ENCODE assay signal across 14 cellular contexts in genomic region chr1:5651964-5652751, GRCh38.
DNase-seq lines count a peak whose midpoint lies in the region; ATAC-seq and TF ChIP-seq lines count a peak whose summit lies in the region.
"Had no signal": no experiment of that assay in that cellular context is flagged by ENCODE, and none has a peak within 500 bp of the region (broad histone marks: within the 10 kb centered on the region; RNA-seq: fewer than 3 reads in every experiment).

No MANE protein-coding gene starts in this region.

- H3K36me3 Mint-ChIP-seq in activated T-helper 17 cell treated with anti-CD3 and anti-CD28 coated beads, Interleukin-2, amount 50 U/mL, for 72 hours (ENCODE audit: low read depth): no peaks in the 10 kb centered on the region
- no peaks in the 10 kb centered on the region for H3K36me3 Mint-ChIP-seq in T-helper 2 cell treated with Interferon-gamma antibody and Interleukin-4, amounts not matched to agents 5 μg/mL and 100 μg/mL, for 36 hours (ENCODE audit: low read depth)

- WGBS in testis, 2 donors: 25 to 37% methylated on average over 13 to 16 of the region's 16 CpGs

- TF ChIP-seq POLR2A in testis (IDR thresholded peaks at IDR 0.05) (no peak), erythroblast (IDR thresholded peaks at IDR 0.05; ENCODE audit: low read length) (no peak)

- no peaks in the 10 kb centered on the region for H3K9me3 ChIP-seq in testis

- peaks cover 24% of the 10 kb centered on the region for H3K27me3 Mint-ChIP-seq in activated T-helper 17 cell treated with anti-CD3 and anti-CD28 coated beads, Interleukin-2, amount 50 U/mL, for 72 hours
- H3K27me3 Mint-ChIP-seq in T-helper 2 cell treated with Interferon-gamma antibody and Interleukin-4, amounts not matched to agents 5 μg/mL and 100 μg/mL, for 36 hours (ENCODE audit: low read depth): peaks cover 4% of the 10 kb centered on the region

- no peak overlapping the region for H3K27ac ChIP-seq in testis
- H3K27ac ChIP-seq: stomach had no signal

- no peak overlapping the region for H3K4me3 ChIP-seq in testis
- H3K4me3 ChIP-seq: GM12878, stomach had no signal

- DNase-seq in Right ventricle myocardium inferior (ENCODE audit: missing footprints): no peak
- DNase-seq in left ventricle myocardium superior: no peak
- DNase-seq in islet precursor cell: peak; percentile 43
- DNase-seq in testis: peak; percentile 52
- no peak for DNase-seq in T-helper 2 cell treated with Interferon-gamma antibody and Interleukin-4, amounts not matched to agents 5 μg/mL and 100 μg/mL, for 36 hours (ENCODE audit: low spot score)
- DNase-seq in effector CD8-positive, alpha-beta T cell (lab: John Stamatoyannopoulos, UW): no peak
- DNase-seq in erythroblast (lab: John Stamatoyannopoulos, UW): no peak
- DNase-seq: activated CD4-positive, alpha-beta T cell treated with anti-CD3 and anti-CD28 coated beads, Interleukin-2, amount 50 U/mL, for 1 hour; activated naive CD8-positive, alpha-beta T cell treated with anti-CD3 and anti-CD28 coated beads, Interleukin-2, amount 50 U/mL, for 24 hours; foreskin fibroblast; stomach had no signal

- peaks cover 4% of the 10 kb centered on the region for H3K9me3 Mint-ChIP-seq in activated T-helper 17 cell treated with anti-CD3 and anti-CD28 coated beads, Interleukin-2, amount 50 U/mL, for 72 hours
- H3K9me3 Mint-ChIP-seq in T-helper 2 cell treated with Interferon-gamma antibody and Interleukin-4, amounts not matched to agents 5 μg/mL and 100 μg/mL, for 36 hours: no peaks in the 10 kb centered on the region
- H3K9me3 Mint-ChIP-seq: neural crest cell had no signal

- TF ChIP-seq CTCF in testis (IDR thresholded peaks at IDR 0.05): no peak

- peaks cover 8% of the 10 kb centered on the region for H3K4me1 ChIP-seq in testis
- H3K4me1 ChIP-seq: stomach had no signal

- peak; percentile 56 for ATAC-seq in Right ventricle myocardium inferior
- ATAC-seq in left ventricle myocardium superior: no peak
- ATAC-seq in activated T-helper 17 cell treated with anti-CD3 and anti-CD28 coated beads, Interleukin-2, amount 50 U/mL, for 72 hours (replicated peaks): peak; percentile 28
- ATAC-seq: activated naive CD8-positive, alpha-beta T cell treated with anti-CD3 and anti-CD28 coated beads, Interleukin-2, amount 50 U/mL, for 24 hours; GM12878 had no signal

- peaks cover 4% of the 10 kb centered on the region for H3K4me1 Mint-ChIP-seq in activated T-helper 17 cell treated with anti-CD3 and anti-CD28 coated beads, Interleukin-2, amount 50 U/mL, for 72 hours
- H3K4me1 Mint-ChIP-seq in T-helper 2 cell treated with Interferon-gamma antibody and Interleukin-4, amounts not matched to agents 5 μg/mL and 100 μg/mL, for 36 hours (ENCODE audit: low read depth): no peaks in the 10 kb centered on the region

- no peak overlapping the region for H3K4me3 Mint-ChIP-seq in activated T-helper 17 cell treated with anti-CD3 and anti-CD28 coated beads, Interleukin-2, amount 50 U/mL, for 72 hours
- H3K4me3 Mint-ChIP-seq in T-helper 2 cell treated with Interferon-gamma antibody and Interleukin-4, amounts not matched to agents 5 μg/mL and 100 μg/mL, for 36 hours: no peak overlapping the region
- H3K4me3 Mint-ChIP-seq: activated naive CD8-positive, alpha-beta T cell treated with anti-CD3 and anti-CD28 coated beads, Interleukin-2, amount 50 U/mL, for 24 hours; neural crest cell had no signal

- no peaks in the 10 kb centered on the region for H3K36me3 ChIP-seq in testis (ENCODE audit: low read depth, missing control alignments)
- H3K36me3 ChIP-seq: stomach had no signal

- H3K27ac Mint-ChIP-seq in activated T-helper 17 cell treated with anti-CD3 and anti-CD28 coated beads, Interleukin-2, amount 50 U/mL, for 72 hours: no peak overlapping the region
- no peak overlapping the region for H3K27ac Mint-ChIP-seq in T-helper 2 cell treated with Interferon-gamma antibody and Interleukin-4, amounts not matched to agents 5 μg/mL and 100 μg/mL, for 36 hours
- H3K27ac Mint-ChIP-seq: activated naive CD8-positive, alpha-beta T cell treated with anti-CD3 and anti-CD28 coated beads, Interleukin-2, amount 50 U/mL, for 24 hours had no signal

- H3K27me3 ChIP-seq in testis: no peaks in the 10 kb centered on the region

- intact Hi-C loops in Right ventricle myocardium inferior (cut with DNase I): no loop called here
- intact Hi-C loops in left ventricle myocardium superior (cut with micrococcal nuclease): no loop called here
- intact Hi-C loops in testis (cut with DNase I; ENCODE audit: low total_unique reads): no loop called here

Comparison
In these comparisons a context has a peak if more than half of its experiments do, and no peak if none do; other contexts are left out.
1. DNase-seq: peak in islet precursor cell (single experiment) and testis (single experiment); none in Right ventricle myocardium inferior (single experiment), left ventricle myocardium superior (single experiment), T-helper 2 cell treated with Interferon-gamma antibody and Interleukin-4, amounts not matched to agents 5 μg/mL and 100 μg/mL, for 36 hours (single experiment), effector CD8-positive, alpha-beta T cell (single experiment) and erythroblast (0 of 2).